Comparison of ENCODE assay signal across 1 cellular context in genomic region chr1:109794319-109795132, GRCh38.
TF ChIP-seq lines count a peak whose summit lies in the region.

No MANE protein-coding gene starts in this region.

TF ChIP-seq in A549, 52 proteins besides CTCF, POLR2A, EP300 and RAD21 (continued from another document):
- TF ChIP-seq REST (IDR thresholded peaks at IDR 0.05) (no peak), TP53 (CRISPR knock-in tag; IDR thresholded peaks at IDR 0.05) (no peak), GATA3 (IDR thresholded peaks at IDR 0.05; ENCODE audit: borderline replicate concordance) (no peak), TFCP2L1 (CRISPR knock-in tag; IDR thresholded peaks at IDR 0.05) (no peak), ATOH8 (CRISPR knock-in tag; IDR thresholded peaks at IDR 0.05; ENCODE audit: low read depth) (no peak), CHD2 (IDR thresholded peaks at IDR 0.05; ENCODE audit: low read length, partially characterized antibody) (no peak)
TF ChIP-seq in A549: peak in this region for 0.
